In the genomic region with DNA sequence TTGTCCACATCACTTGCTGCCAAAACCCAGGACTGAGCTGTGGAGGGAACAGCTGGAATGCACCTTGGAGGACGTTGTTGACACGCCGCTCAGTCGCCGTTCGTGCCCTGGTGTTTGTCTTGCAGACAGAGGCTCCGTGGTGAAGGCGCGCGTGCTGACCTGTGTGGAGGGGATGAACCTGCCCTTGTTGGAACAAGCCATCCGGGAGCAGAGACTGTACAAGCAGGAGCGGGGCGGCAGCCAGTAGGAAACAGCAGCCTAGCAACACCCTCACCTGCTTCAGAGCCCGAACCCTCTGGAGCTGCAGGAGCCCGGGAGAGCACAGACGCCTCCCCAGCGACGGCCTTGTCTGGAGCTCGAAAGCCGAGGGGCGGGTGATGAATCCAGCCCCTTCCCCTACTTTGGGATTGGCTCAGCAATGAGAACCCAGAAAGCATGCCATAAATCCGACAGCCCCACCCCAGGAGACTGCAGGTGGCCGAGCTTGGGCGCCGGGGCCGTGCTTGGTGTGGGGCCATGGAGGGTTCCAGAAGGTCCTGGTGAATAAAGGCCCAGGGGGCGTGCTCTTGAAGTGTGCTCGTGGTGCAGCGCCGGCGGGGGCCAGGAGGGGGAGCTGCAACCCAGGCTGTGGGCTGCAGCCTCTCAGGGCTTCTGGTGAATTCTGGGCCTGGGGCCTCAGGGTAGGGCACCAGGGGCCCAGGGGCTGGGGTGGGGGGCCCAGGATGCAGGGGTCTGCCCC, we compare ENCODE assay signal across 1 cellular context.
TF ChIP-seq lines count a peak whose summit lies in the region.

No MANE protein-coding gene starts in this region.

TF ChIP-seq in HepG2, 621 proteins besides CTCF, POLR2A, EP300 and RAD21 (continued from another document and continues in another):
- TF ChIP-seq ZNF430 (CRISPR knock-in tag; IDR thresholded peaks at IDR 0.05): peak; percentile 87; the same call in 1 of the 2 replicates
- no peak for TF ChIP-seq ZNF850 (CRISPR knock-in tag; conservative IDR thresholded peaks at IDR 0.05)
- TF ChIP-seq ZNF768 (CRISPR knock-in tag; IDR thresholded peaks at IDR 0.05): peak; percentile 17; the same call in 1 of the 2 replicates
- TF ChIP-seq, protein P1, sequence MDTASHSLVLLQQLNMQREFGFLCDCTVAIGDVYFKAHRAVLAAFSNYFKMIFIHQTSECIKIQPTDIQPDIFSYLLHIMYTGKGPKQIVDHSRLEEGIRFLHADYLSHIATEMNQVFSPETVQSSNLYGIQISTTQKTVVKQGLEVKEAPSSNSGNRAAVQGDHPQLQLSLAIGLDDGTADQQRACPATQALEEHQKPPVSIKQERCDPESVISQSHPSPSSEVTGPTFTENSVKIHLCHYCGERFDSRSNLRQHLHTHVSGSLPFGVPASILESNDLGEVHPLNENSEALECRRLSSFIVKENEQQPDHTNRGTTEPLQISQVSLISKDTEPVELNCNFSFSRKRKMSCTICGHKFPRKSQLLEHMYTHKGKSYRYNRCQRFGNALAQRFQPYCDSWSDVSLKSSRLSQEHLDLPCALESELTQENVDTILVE (CRISPR knock-in tag; IDR thresholded peaks at IDR 0.05): no peak
- TF ChIP-seq NFYB (CRISPR knock-in tag; IDR thresholded peaks at IDR 0.05): no peak; the same call in 1 of the 2 replicates
- 0 out of 2 replicates have a peak, but pooled peaks have one; percentile 43 for TF ChIP-seq SMYD3 (CRISPR knock-in tag; IDR thresholded peaks at IDR 0.05)
- no peak for TF ChIP-seq MBD4 (IDR thresholded peaks at IDR 0.05; ENCODE audit: borderline replicate concordance, low read length)
- TF ChIP-seq, protein P2, sequence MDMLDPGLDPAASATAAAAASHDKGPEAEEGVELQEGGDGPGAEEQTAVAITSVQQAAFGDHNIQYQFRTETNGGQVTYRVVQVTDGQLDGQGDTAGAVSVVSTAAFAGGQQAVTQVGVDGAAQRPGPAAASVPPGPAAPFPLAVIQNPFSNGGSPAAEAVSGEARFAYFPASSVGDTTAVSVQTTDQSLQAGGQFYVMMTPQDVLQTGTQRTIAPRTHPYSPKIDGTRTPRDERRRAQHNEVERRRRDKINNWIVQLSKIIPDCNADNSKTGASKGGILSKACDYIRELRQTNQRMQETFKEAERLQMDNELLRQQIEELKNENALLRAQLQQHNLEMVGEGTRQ (IDR thresholded peaks at IDR 0.05; ENCODE audit: low read depth, low read length): no peak
- TF ChIP-seq, protein P2 (CRISPR knock-in tag; IDR thresholded peaks at IDR 0.05; ENCODE audit: borderline replicate concordance): no peak
- peak; percentile 54 for TF ChIP-seq SALL1 (CRISPR knock-in tag; IDR thresholded peaks at IDR 0.05)
- TF ChIP-seq, protein P3, sequence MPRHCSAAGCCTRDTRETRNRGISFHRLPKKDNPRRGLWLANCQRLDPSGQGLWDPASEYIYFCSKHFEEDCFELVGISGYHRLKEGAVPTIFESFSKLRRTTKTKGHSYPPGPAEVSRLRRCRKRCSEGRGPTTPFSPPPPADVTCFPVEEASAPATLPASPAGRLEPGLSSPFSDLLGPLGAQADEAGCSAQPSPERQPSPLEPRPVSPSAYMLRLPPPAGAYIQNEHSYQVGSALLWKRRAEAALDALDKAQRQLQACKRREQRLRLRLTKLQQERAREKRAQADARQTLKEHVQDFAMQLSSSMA (CRISPR knock-in tag; IDR thresholded peaks at IDR 0.05): peak; percentile 71; the same call in 1 of the 2 replicates
- TF ChIP-seq, protein P4, sequence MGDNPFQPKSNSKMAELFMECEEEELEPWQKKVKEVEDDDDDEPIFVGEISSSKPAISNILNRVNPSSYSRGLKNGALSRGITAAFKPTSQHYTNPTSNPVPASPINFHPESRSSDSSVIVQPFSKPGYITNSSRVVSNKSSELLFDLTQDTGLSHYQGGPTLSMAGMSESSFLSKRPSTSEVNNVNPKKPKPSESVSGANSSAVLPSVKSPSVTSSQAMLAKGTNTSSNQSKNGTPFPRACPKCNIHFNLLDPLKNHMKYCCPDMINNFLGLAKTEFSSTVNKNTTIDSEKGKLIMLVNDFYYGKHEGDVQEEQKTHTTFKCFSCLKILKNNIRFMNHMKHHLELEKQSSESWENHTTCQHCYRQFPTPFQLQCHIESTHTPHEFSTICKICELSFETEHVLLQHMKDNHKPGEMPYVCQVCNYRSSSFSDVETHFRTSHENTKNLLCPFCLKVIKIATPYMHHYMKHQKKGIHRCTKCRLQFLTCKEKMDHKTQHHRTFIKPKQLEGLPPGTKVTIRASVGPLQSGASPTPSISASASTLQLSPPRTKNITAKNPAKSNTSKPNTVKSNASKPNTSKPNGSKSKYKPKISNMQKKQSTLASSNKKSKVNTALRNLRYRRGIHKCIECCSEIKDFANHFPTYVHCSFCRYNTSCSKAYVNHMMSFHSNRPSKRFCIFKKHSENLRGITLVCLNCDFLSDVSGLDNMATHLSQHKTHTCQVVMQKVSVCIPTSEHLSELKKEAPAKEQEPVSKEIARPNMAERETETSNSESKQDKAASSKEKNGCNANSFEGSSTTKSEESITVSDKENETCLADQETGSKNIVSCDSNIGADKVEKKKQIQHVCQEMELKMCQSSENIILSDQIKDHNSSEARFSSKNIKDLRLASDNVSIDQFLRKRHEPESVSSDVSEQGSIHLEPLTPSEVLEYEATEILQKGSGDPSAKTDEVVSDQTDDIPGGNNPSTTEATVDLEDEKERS (CRISPR knock-in tag; IDR thresholded peaks at IDR 0.05): peak; percentile 77; the same call in 1 of the 2 replicates
- TF ChIP-seq NR2F1 (CRISPR knock-in tag; IDR thresholded peaks at IDR 0.05): no peak
- TF ChIP-seq ZNF558 (CRISPR knock-in tag; IDR thresholded peaks at IDR 0.05; ENCODE audit: borderline replicate concordance): no peak
- TF ChIP-seq ZSCAN20 (CRISPR knock-in tag; IDR thresholded peaks at IDR 0.05; ENCODE audit: borderline replicate concordance): no peak
- no peak for TF ChIP-seq MIER2 (CRISPR knock-in tag; IDR thresholded peaks at IDR 0.05)
- TF ChIP-seq ZNF501 (CRISPR knock-in tag; IDR thresholded peaks at IDR 0.05): peak; percentile 60; the same call in 1 of the 2 replicates
- no peak for TF ChIP-seq MLLT10 (CRISPR knock-in tag; IDR thresholded peaks at IDR 0.05)
- no peak for TF ChIP-seq XBP1 (CRISPR knock-in tag; IDR thresholded peaks at IDR 0.05)
- no peak for TF ChIP-seq ZNF33A (CRISPR knock-in tag; IDR thresholded peaks at IDR 0.05; ENCODE audit: borderline replicate concordance)
- no peak for TF ChIP-seq SYNCRIP (IDR thresholded peaks at IDR 0.05; ENCODE audit: insufficient read depth, low read depth, low read length)
- TF ChIP-seq GATAD1 (CRISPR knock-in tag; IDR thresholded peaks at IDR 0.05): peak; percentile 46
- TF ChIP-seq CENPX (CRISPR knock-in tag; IDR thresholded peaks at IDR 0.05): no peak
- TF ChIP-seq ZNF660 (CRISPR knock-in tag; IDR thresholded peaks at IDR 0.05; ENCODE audit: borderline replicate concordance, low read depth): no peak
- TF ChIP-seq ZNF335 (CRISPR knock-in tag; IDR thresholded peaks at IDR 0.05): peak; percentile 48; the same call in 1 of the 2 replicates
- TF ChIP-seq POGZ (CRISPR knock-in tag; IDR thresholded peaks at IDR 0.05): no peak
- TF ChIP-seq KDM5A (IDR thresholded peaks at IDR 0.05; ENCODE audit: borderline replicate concordance, low read length): no peak
- TF ChIP-seq, protein P5, sequence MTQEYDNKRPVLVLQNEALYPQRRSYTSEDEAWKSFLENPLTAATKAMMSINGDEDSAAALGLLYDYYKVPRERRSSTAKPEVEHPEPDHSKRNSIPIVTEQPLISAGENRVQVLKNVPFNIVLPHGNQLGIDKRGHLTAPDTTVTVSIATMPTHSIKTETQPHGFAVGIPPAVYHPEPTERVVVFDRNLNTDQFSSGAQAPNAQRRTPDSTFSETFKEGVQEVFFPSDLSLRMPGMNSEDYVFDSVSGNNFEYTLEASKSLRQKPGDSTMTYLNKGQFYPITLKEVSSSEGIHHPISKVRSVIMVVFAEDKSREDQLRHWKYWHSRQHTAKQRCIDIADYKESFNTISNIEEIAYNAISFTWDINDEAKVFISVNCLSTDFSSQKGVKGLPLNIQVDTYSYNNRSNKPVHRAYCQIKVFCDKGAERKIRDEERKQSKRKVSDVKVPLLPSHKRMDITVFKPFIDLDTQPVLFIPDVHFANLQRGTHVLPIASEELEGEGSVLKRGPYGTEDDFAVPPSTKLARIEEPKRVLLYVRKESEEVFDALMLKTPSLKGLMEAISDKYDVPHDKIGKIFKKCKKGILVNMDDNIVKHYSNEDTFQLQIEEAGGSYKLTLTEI (CRISPR knock-in tag; conservative IDR thresholded peaks at IDR 0.05): no peak
- TF ChIP-seq ZBTB1 (CRISPR knock-in tag; IDR thresholded peaks at IDR 0.05; ENCODE audit: borderline replicate concordance): no peak
- TF ChIP-seq, protein P6, sequence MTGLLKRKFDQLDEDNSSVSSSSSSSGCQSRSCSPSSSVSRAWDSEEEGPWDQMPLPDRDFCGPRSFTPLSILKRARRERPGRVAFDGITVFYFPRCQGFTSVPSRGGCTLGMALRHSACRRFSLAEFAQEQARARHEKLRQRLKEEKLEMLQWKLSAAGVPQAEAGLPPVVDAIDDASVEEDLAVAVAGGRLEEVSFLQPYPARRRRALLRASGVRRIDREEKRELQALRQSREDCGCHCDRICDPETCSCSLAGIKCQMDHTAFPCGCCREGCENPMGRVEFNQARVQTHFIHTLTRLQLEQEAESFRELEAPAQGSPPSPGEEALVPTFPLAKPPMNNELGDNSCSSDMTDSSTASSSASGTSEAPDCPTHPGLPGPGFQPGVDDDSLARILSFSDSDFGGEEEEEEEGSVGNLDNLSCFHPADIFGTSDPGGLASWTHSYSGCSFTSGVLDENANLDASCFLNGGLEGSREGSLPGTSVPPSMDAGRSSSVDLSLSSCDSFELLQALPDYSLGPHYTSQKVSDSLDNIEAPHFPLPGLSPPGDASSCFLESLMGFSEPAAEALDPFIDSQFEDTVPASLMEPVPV (CRISPR knock-in tag; IDR thresholded peaks at IDR 0.05): peak; percentile 46; the same call in 1 of the 2 replicates
- TF ChIP-seq ZNF670 (CRISPR knock-in tag; IDR thresholded peaks at IDR 0.05; ENCODE audit: borderline replicate concordance): no peak
- TF ChIP-seq RBM39 (IDR thresholded peaks at IDR 0.05; ENCODE audit: low read depth, low read length, poor library complexity, severe bottlenecking): peak; percentile 74
- no peak for TF ChIP-seq FOSL1 (CRISPR knock-in tag; IDR thresholded peaks at IDR 0.05; ENCODE audit: borderline replicate concordance)
- no peak for TF ChIP-seq RFX1 (IDR thresholded peaks at IDR 0.05)
- TF ChIP-seq GATA4 (IDR thresholded peaks at IDR 0.05; ENCODE audit: borderline replicate concordance, low read depth): no peak
- TF ChIP-seq, protein P7, sequence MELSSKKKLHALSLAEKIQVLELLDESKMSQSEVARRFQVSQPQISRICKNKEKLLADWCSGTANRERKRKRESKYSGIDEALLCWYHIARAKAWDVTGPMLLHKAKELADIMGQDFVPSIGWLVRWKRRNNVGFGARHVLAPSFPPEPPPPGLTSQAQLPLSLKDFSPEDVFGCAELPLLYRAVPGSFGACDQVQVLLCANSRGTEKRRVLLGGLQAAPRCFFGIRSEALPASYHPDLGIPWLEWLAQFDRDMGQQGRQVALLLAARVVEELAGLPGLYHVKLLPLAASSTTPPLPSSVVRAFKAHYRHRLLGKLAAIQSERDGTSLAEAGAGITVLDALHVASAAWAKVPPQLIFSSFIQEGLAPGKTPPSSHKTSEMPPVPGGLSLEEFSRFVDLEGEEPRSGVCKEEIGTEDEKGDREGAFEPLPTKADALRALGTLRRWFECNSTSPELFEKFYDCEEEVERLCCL (CRISPR knock-in tag; IDR thresholded peaks at IDR 0.05; ENCODE audit: borderline replicate concordance): peak; percentile 63; the same call in 1 of the 2 replicates
- TF ChIP-seq, protein P8, sequence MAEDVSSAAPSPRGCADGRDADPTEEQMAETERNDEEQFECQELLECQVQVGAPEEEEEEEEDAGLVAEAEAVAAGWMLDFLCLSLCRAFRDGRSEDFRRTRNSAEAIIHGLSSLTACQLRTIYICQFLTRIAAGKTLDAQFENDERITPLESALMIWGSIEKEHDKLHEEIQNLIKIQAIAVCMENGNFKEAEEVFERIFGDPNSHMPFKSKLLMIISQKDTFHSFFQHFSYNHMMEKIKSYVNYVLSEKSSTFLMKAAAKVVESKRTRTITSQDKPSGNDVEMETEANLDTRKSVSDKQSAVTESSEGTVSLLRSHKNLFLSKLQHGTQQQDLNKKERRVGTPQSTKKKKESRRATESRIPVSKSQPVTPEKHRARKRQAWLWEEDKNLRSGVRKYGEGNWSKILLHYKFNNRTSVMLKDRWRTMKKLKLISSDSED (CRISPR knock-in tag; IDR thresholded peaks at IDR 0.05): no peak
- TF ChIP-seq SP5 (CRISPR knock-in tag; IDR thresholded peaks at IDR 0.05; ENCODE audit: borderline replicate concordance, low read depth): no peak; the same call in 1 of the 2 replicates
- TF ChIP-seq MEIS2 (CRISPR knock-in tag; IDR thresholded peaks at IDR 0.05): no peak; the same call in 1 of the 2 replicates
- TF ChIP-seq ZNF17 (CRISPR knock-in tag; IDR thresholded peaks at IDR 0.05): no peak
- no peak for TF ChIP-seq NPAS2 (CRISPR knock-in tag; IDR thresholded peaks at IDR 0.05; ENCODE audit: borderline replicate concordance)
